Comparison of ENCODE assay signal across 38 cellular contexts in the genomic region with DNA sequence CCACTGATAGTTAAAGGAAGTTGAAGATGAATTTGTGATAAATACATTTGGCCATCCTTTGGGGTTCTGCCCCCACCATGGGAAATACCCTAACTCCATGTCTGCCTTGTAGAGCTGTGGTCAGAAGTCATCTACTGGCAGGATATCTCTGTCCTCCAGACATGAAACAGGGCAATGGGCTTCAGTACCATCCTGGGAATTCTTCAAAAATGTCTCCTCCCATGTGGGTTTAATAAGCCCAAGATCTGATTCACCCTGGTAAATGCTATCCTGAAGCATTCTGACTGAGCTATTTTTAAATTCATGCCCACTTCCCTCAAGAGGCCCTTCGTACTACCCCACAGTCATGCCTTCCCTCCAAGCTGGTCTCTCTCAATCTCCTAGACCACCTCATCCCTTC.
"Had no signal": no experiment of that assay in that cellular context is flagged by ENCODE, and none has a peak within 500 bp of the region (broad histone marks: within the 10 kb centered on the region; RNA-seq: fewer than 3 reads in every experiment).

No MANE protein-coding gene starts in this region.

- H3K36me3 ChIP-seq: adrenal gland, cardiac muscle cell had no signal

- H3K36me3 Mint-ChIP-seq: activated CD4-positive, alpha-beta memory T cell treated with anti-CD3 and anti-CD28 coated beads for 36 hours; activated naive CD4-positive, alpha-beta T cell treated with anti-CD3 and anti-CD28 coated beads, Interleukin-2, amount 50 U/mL, for 72 hours; brain had no signal

- H3K27ac Mint-ChIP-seq: activated B cell treated with CpG ODN at 0.5 μM for 24 hours; activated CD4-positive, alpha-beta memory T cell treated with anti-CD3 and anti-CD28 coated beads for 36 hours; activated CD4-positive, alpha-beta T cell treated with anti-CD3 and anti-CD28 coated beads, Interleukin-2, amount 10 ng/mL, durations not matched to agents 24 days and 14 days; activated CD8-positive, alpha-beta T cell treated with anti-CD3 and anti-CD28 coated beads for 36 hours; activated naive CD4-positive, alpha-beta T cell treated with anti-CD3 and anti-CD28 coated beads for 36 hours; activated naive CD4-positive, alpha-beta T cell treated with anti-CD3 and anti-CD28 coated beads, Interleukin-2, amount 50 U/mL, for 72 hours; activated naive CD8-positive, alpha-beta T cell treated with anti-CD3 and anti-CD28 coated beads for 36 hours; activated T-cell treated with anti-CD3 and anti-CD28 coated beads, Interleukin-2, amount 50 U/mL, for 72 hours; activated T-helper 1 cell treated with anti-CD3 and anti-CD28 coated beads, Interleukin-12 subunit alpha, Interleukin-12 subunit beta, Interleukin-2, Interleukin-4 antibody, amounts not matched to agents 30 ng/mL and 10 ng/mL and 1 ng/mL, durations not matched to agents 14 hours and 24 hours and 36 hours; activated T-helper 17 cell treated with anti-CD3 and anti-CD28 coated beads, Interleukin-2, amount 50 U/mL, for 72 hours; brain; T-helper 1 cell treated with Interleukin-12 subunit alpha and Interleukin-12 subunit beta and Interleukin-4 antibody, amounts not matched to agents 30 μg/mL and 1 μg/mL, for 36 hours; T-helper 2 cell treated with Interferon-gamma antibody and Interleukin-4, amounts not matched to agents 5 μg/mL and 100 μg/mL, for 36 hours had no signal

- H3K27me3 ChIP-seq: cardiac muscle cell had no signal

- FAIRE-seq: bronchial epithelial cell, TTC549 had no signal

- H3K27ac ChIP-seq: adrenal gland, cardiac muscle cell, VCaP had no signal

- H3K9me3 Mint-ChIP-seq: activated B cell treated with CpG ODN at 0.5 μM for 24 hours; activated CD4-positive, alpha-beta memory T cell treated with anti-CD3 and anti-CD28 coated beads for 36 hours; activated CD4-positive, alpha-beta T cell treated with anti-CD3 and anti-CD28 coated beads, Interleukin-2, amount 10 ng/mL, durations not matched to agents 24 days and 14 days; activated CD8-positive, alpha-beta T cell treated with anti-CD3 and anti-CD28 coated beads for 36 hours; activated naive CD4-positive, alpha-beta T cell treated with anti-CD3 and anti-CD28 coated beads for 36 hours; activated naive CD4-positive, alpha-beta T cell treated with anti-CD3 and anti-CD28 coated beads, Interleukin-2, amount 50 U/mL, for 72 hours; activated naive CD8-positive, alpha-beta T cell treated with anti-CD3 and anti-CD28 coated beads for 36 hours; activated T-cell treated with anti-CD3 and anti-CD28 coated beads, Interleukin-2, amount 50 U/mL, for 4 hours; activated T-cell treated with anti-CD3 and anti-CD28 coated beads, Interleukin-2, amount 50 U/mL, for 72 hours; activated T-helper 1 cell treated with anti-CD3 and anti-CD28 coated beads, Interleukin-12 subunit alpha, Interleukin-12 subunit beta, Interleukin-2, Interleukin-4 antibody, amounts not matched to agents 30 ng/mL and 10 ng/mL and 1 ng/mL, durations not matched to agents 14 hours and 24 hours and 36 hours; activated T-helper 17 cell treated with anti-CD3 and anti-CD28 coated beads, Interleukin-2, amount 50 U/mL, for 72 hours; central memory CD8-positive, alpha-beta T cell; T-helper 1 cell treated with Interleukin-12 subunit alpha and Interleukin-12 subunit beta and Interleukin-4 antibody, amounts not matched to agents 30 μg/mL and 1 μg/mL, for 36 hours; T-helper 2 cell treated with Interferon-gamma antibody and Interleukin-4, amounts not matched to agents 5 μg/mL and 100 μg/mL, for 36 hours had no signal

- H3K4me1 Mint-ChIP-seq: activated T-helper 17 cell treated with anti-CD3 and anti-CD28 coated beads, Interleukin-2, amount 50 U/mL, for 72 hours; central memory CD8-positive, alpha-beta T cell had no signal

- H3K9me3 ChIP-seq: adrenal gland had no signal

- H3K4me3 ChIP-seq: adrenal gland, cardiac muscle cell had no signal

- H3K4me3 Mint-ChIP-seq: activated B cell treated with CpG ODN at 0.5 μM for 24 hours; activated CD4-positive, alpha-beta memory T cell treated with anti-CD3 and anti-CD28 coated beads for 36 hours; activated CD4-positive, alpha-beta T cell treated with anti-CD3 and anti-CD28 coated beads, Interleukin-2, amount 10 ng/mL, durations not matched to agents 24 days and 14 days; activated CD8-positive, alpha-beta T cell treated with anti-CD3 and anti-CD28 coated beads for 36 hours; activated naive CD4-positive, alpha-beta T cell treated with anti-CD3 and anti-CD28 coated beads for 36 hours; activated naive CD8-positive, alpha-beta T cell treated with anti-CD3 and anti-CD28 coated beads for 36 hours; activated T-cell treated with anti-CD3 and anti-CD28 coated beads, Interleukin-2, amount 50 U/mL, for 4 hours; activated T-cell treated with anti-CD3 and anti-CD28 coated beads, Interleukin-2, amount 50 U/mL, for 72 hours; activated T-helper 1 cell treated with anti-CD3 and anti-CD28 coated beads, Interleukin-12 subunit alpha, Interleukin-12 subunit beta, Interleukin-2, Interleukin-4 antibody, amounts not matched to agents 30 ng/mL and 10 ng/mL and 1 ng/mL, durations not matched to agents 14 hours and 24 hours and 36 hours; activated T-helper 17 cell treated with anti-CD3 and anti-CD28 coated beads, Interleukin-2, amount 50 U/mL, for 72 hours; brain; central memory CD8-positive, alpha-beta T cell; T-helper 1 cell treated with Interleukin-12 subunit alpha and Interleukin-12 subunit beta and Interleukin-4 antibody, amounts not matched to agents 30 μg/mL and 1 μg/mL, for 36 hours; T-helper 2 cell treated with Interferon-gamma antibody and Interleukin-4, amounts not matched to agents 5 μg/mL and 100 μg/mL, for 36 hours had no signal

- ATAC-seq: activated CD8-positive, alpha-beta T cell treated with anti-CD3 and anti-CD28 coated beads for 36 hours; activated naive CD4-positive, alpha-beta T cell treated with anti-CD3 and anti-CD28 coated beads, Interleukin-2, amount 50 U/mL, for 72 hours; activated T-cell treated with anti-CD3 and anti-CD28 coated beads, Interleukin-2, amount 50 U/mL, for 4 hours; activated T-cell treated with anti-CD3 and anti-CD28 coated beads, Interleukin-2, amount 50 U/mL, for 72 hours; activated T-helper 17 cell treated with anti-CD3 and anti-CD28 coated beads, Interleukin-2, amount 50 U/mL, for 72 hours had no signal

- DNase-seq: activated B cell treated with CpG ODN at 0.5 μM for 24 hours; activated CD4-positive, alpha-beta memory T cell treated with anti-CD3 and anti-CD28 coated beads for 36 hours; activated CD4-positive, alpha-beta T cell treated with anti-CD3 and anti-CD28 coated beads for 4 hours; activated CD4-positive, alpha-beta T cell treated with anti-CD3 and anti-CD28 coated beads, Interleukin-2, amount 10 ng/mL, durations not matched to agents 24 days and 14 days; activated CD4-positive, alpha-beta T cell treated with anti-CD3 and anti-CD28 coated beads, Interleukin-2, amount 50 U/mL, for 1 hour; activated CD4-positive, alpha-beta T cell treated with anti-CD3 and anti-CD28 coated beads, Interleukin-2, amount 50 U/mL, for 4 hours; activated CD4-positive, CD25-positive, alpha-beta regulatory T cell treated with anti-CD3 and anti-CD28 coated beads, Interleukin-2, amount 50 U/mL, for 72 hours; activated CD8-positive, alpha-beta memory T cell treated with anti-CD3 and anti-CD28 coated beads, Interleukin-2, amount 50 U/mL, for 4 hours; activated CD8-positive, alpha-beta T cell treated with anti-CD3 and anti-CD28 coated beads for 36 hours; activated effector memory CD4-positive, alpha-beta T cell treated with anti-CD3 and anti-CD28 coated beads, Interleukin-2, amount 50 U/mL, for 16 hours; activated gamma-delta T cell treated with Interleukin-2 at 50 U/mL for 16 hours; activated naive CD4-positive, alpha-beta T cell; activated naive CD4-positive, alpha-beta T cell treated with anti-CD3 and anti-CD28 coated beads for 36 hours; activated naive CD4-positive, alpha-beta T cell treated with anti-CD3 and anti-CD28 coated beads, Interleukin-2, amount 50 U/mL, for 16 hours; activated naive CD8-positive, alpha-beta T cell treated with anti-CD3 and anti-CD28 coated beads for 36 hours; activated T-cell treated with anti-CD3 and anti-CD28 coated beads for 4 hours; activated T-cell treated with anti-CD3 and anti-CD28 coated beads, Interleukin-2, amount 50 U/mL, for 1 hour; activated T-cell treated with anti-CD3 and anti-CD28 coated beads, Interleukin-2, amount 50 U/mL, for 4 hours; activated T-cell treated with anti-CD3 and anti-CD28 coated beads, Interleukin-2, amount 50 U/mL, for 72 hours; adrenal gland; amniotic stem cell; aorta; caudate nucleus; cerebellar nuclear complex; T-helper 1 cell; T-helper 2 cell; T-helper 9 cell had no signal

- H3K4me1 ChIP-seq: adrenal gland had no signal
